In the genomic region with DNA sequence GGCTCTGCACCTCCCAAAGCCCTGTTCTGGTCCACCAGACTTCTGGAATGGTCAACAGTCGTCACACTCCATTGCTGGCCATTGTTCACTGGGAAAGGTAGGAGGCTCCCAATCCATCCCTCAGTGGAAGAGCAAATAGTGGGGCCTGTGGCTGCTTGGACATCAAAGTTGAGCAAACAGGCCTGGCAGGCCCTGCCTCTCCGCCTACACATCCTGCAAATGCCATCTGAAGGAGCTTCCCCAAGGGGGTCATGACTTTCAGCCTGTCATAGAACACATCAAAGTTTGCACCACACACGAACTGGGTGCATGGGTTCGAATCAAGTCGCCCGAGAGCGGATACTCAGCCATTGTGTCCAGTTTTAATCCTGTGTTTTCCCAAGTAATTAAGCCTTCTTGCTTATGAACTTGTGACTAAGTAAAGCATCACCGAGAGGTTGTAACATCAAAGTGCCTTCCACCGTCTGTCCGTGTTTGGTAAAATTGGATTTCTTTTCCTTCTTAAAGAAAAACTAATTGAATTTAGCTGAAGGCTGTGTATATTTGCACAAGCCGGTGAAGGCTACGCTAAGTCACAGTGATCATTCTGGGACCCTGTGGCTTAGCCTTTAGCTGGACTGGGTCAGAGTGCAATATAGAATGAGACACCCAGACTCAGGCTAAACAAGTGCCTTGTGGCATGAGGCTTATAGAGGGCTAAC, we compare ENCODE assay signal across 13 cellular contexts.
"Had no signal": no experiment of that assay in that cellular context is flagged by ENCODE, and none has a peak within 500 bp of the region (broad histone marks: within the 10 kb centered on the region; RNA-seq: fewer than 3 reads in every experiment).

No MANE protein-coding gene starts in this region.

- ATAC-seq: heart right ventricle; lower lobe of right lung; right cardiac atrium; stimulated activated memory B cell treated with anti-CD40 and anti-IgM and Interleukin-4, amounts not matched to agents 10 μg/mL and 1 μg/mL and 100 μg/mL, for 72 hours; T-helper 17 cell had no signal

- DNase-seq: activated CD4-positive, alpha-beta T cell treated with anti-CD3 and anti-CD28 coated beads, Interleukin-2, amount 50 U/mL, for 4 hours; activated CD4-positive, CD25-positive, alpha-beta regulatory T cell treated with anti-CD3 and anti-CD28 coated beads, Interleukin-2, amount 50 U/mL, for 72 hours; activated naive CD4-positive, alpha-beta T cell treated with anti-CD3 and anti-CD28 coated beads, Interleukin-2, amount 50 U/mL, for 16 hours; activated T-cell treated with anti-CD3 and anti-CD28 coated beads, Interleukin-2, amount 50 U/mL, for 1 hour; esophagus squamous epithelium; foreskin fibroblast; heart right ventricle; lower lobe of right lung; midbrain; right cardiac atrium; T-helper 17 cell; transverse colon had no signal

- H3K27ac Mint-ChIP-seq: stimulated activated memory B cell treated with anti-CD40 and anti-IgM and Interleukin-4, amounts not matched to agents 10 μg/mL and 1 μg/mL and 100 μg/mL, for 72 hours; T-helper 17 cell had no signal

- H3K27me3 Mint-ChIP-seq: stimulated activated memory B cell treated with anti-CD40 and anti-IgM and Interleukin-4, amounts not matched to agents 10 μg/mL and 1 μg/mL and 100 μg/mL, for 72 hours; T-helper 17 cell had no signal

- H3K4me3 Mint-ChIP-seq: stimulated activated memory B cell treated with anti-CD40 and anti-IgM and Interleukin-4, amounts not matched to agents 10 μg/mL and 1 μg/mL and 100 μg/mL, for 72 hours; T-helper 17 cell had no signal

- H3K9me3 Mint-ChIP-seq: stimulated activated memory B cell treated with anti-CD40 and anti-IgM and Interleukin-4, amounts not matched to agents 10 μg/mL and 1 μg/mL and 100 μg/mL, for 72 hours had no signal
